14 cellular contexts compared by ENCODE assay signal in genomic region chr9:126784401-126784800, GRCh38. TPM values are rescaled to one million over a fixed set of nuclear protein-coding genes. Genes with fewer than 3 reads are reported as not detected.
DNase-seq lines count a peak whose midpoint lies in the region; ATAC-seq and TF ChIP-seq lines count a peak whose summit lies in the region.
"Had no signal": no experiment of that assay in that cellular context is flagged by ENCODE, and none has a peak within 500 bp of the region (broad histone marks: within the 10 kb centered on the region; RNA-seq: fewer than 3 reads in every experiment).

No MANE protein-coding gene starts in this region.

- H3K36me3 ChIP-seq in heart right ventricle: no peaks in the 10 kb centered on the region
- no peaks in the 10 kb centered on the region for H3K36me3 ChIP-seq in gastrocnemius medialis
- H3K36me3 ChIP-seq: BE2C had no signal

- H3K27ac ChIP-seq in heart right ventricle: peak overlapping the region in 8 of 10 donors; percentile 24 to 72 (median 49)
- peak overlapping the region; percentile 54 to 74 (median 60) for H3K27ac ChIP-seq in gastrocnemius medialis
- H3K27ac ChIP-seq: A549, C4-2B had no signal

- peak in 3 of 8 donors; percentile 5 to 10 (median 7) for ATAC-seq in heart right ventricle
- ATAC-seq in Right ventricle myocardium superior (ENCODE audit: poor library complexity): no peak
- ATAC-seq in gastrocnemius medialis: no peak
- no peak for ATAC-seq in GM21619 (IDR thresholded peaks at IDR 0.05; ENCODE audit: unreplicated experiment)
- ATAC-seq: A549, HepG2 had no signal

- TF ChIP-seq POLR2A in gastrocnemius medialis (IDR thresholded peaks at IDR 0.05): no peak

- intact Hi-C loops in heart right ventricle (cut with DNase I) (loop anchor here in 8 of 10 donors (5.0 to 10.0 kb wide), 7 partner anchors 82 to 287 kb away; partner anchors contain the start of gene LMX1B (in 5 of the 8)), Right ventricle myocardium superior (cut with DNase I) (loop anchor here (5.0 to 10.0 kb wide), 3 partner anchors 77 to 290 kb away; partner anchors contain the start of gene LMX1B), gastrocnemius medialis (cut with DNase I; ENCODE audit: low total_unique reads) (loop anchor here (5.0 kb wide), 1 partner anchor 282 kb away; no protein-coding TSS in a partner anchor)

- H3K4me1 ChIP-seq in heart right ventricle (peaks cover 0 to 37% (median 10%) of the 10 kb centered on the region in 9 donors), gastrocnemius medialis (peaks cover 26 to 39% of the 10 kb centered on the region in 2 donors)
- H3K4me1 ChIP-seq: BE2C had no signal

- 93% methylated on average over 11 of the region's 11 CpGs for whole genome bisulfite sequencing in heart right ventricle, 2 donors

- TF ChIP-seq CTCF in heart right ventricle (IDR thresholded peaks at IDR 0.05) (no peak), gastrocnemius medialis (IDR thresholded peaks at IDR 0.05 in 4 of 5, conservative IDR thresholded peaks at IDR 0.05 in 1 of 5) (no peak)

- H3K9me3 ChIP-seq in heart right ventricle: no peaks in the 10 kb centered on the region
- no peaks in the 10 kb centered on the region for H3K9me3 ChIP-seq in gastrocnemius medialis
- H3K9me3 ChIP-seq: A549, BE2C had no signal

- H3K27me3 ChIP-seq in heart right ventricle (peaks cover 0 to 31% (median 10%) of the 10 kb centered on the region in 7 donors), gastrocnemius medialis (peaks cover 0 to 4% (median 0%) of the 10 kb centered on the region in 3 donors)

- in situ Hi-C loops in gastrocnemius medialis (cut with MboI; ENCODE audit: low sequenced_read_pairs in 4 of 4): loop anchor here in 1 of 4 donors (5.0 to 10.0 kb wide), 2 partner anchors 77 to 170 kb away; partner anchors contain the start of gene LMX1B

- DNase-seq in heart right ventricle (no peak), Right ventricle myocardium superior (no peak), mesenteric fat pad (ENCODE audit: low spot score) (peak; percentile 26), gastrocnemius medialis (no peak), NCI-H1436 treated with DMSO at 0.1 percent for 48 hours (lab: John Stamatoyannopoulos, UW) (no peak)
- DNase-seq: BE2C; CD4-positive, alpha-beta memory T cell; DMS79; HCEC 1CT; HFFc6 had no signal

- H3K4me3 ChIP-seq in heart right ventricle (no peak overlapping the region), gastrocnemius medialis (no peak overlapping the region)
- H3K4me3 ChIP-seq: A549 had no signal

RNA-seq across cellular contexts. Expression of gene ZBTB43, which starts 20.4 kb away (rescaled TPM):
- total RNA-seq in heart right ventricle: 10 to 100 TPM; 32.8 to 58.4 (median 44.7) TPM
- polyA plus RNA-seq in heart right ventricle: 10 to 100 TPM in 1 of 2 donors, 1 to 10 TPM in 1; 7.6 to 13.5 TPM
- 36.8 TPM for total RNA-seq in Right ventricle myocardium superior
- 20.9 TPM for total RNA-seq in mesenteric fat pad
- 10 to 100 TPM; 44.9 to 65.2 (median 60.0) TPM for total RNA-seq in gastrocnemius medialis
